In genomic region chr13:75417006-75417384, GRCh38 we compare ENCODE assay signal across 10 cellular contexts.
DNase-seq lines count a peak whose midpoint lies in the region; ATAC-seq and TF ChIP-seq lines count a peak whose summit lies in the region.
"Had no signal": no experiment of that assay in that cellular context is flagged by ENCODE, and none has a peak within 500 bp of the region (broad histone marks: within the 10 kb centered on the region; RNA-seq: fewer than 3 reads in every experiment).

No MANE protein-coding gene starts in this region.

- no peak overlapping the region for H3K4me2 ChIP-seq in Karpas-422 (ENCODE audit: low read depth, low read length, poor library complexity, severe bottlenecking)

- H4K20me1 ChIP-seq in Karpas-422 (ENCODE audit: insufficient read depth, low read depth, low read length): no peaks in the 10 kb centered on the region

- peaks cover 6% of the 10 kb centered on the region for H3K4me1 Mint-ChIP-seq in activated CD8-positive, alpha-beta memory T cell treated with anti-CD3 and anti-CD28 coated beads, Interleukin-2, amount 10 ng/mL, durations not matched to agents 7 days and 5 days
- H3K4me1 Mint-ChIP-seq in activated CD4-positive, alpha-beta T cell treated with anti-CD3 and anti-CD28 coated beads, Interleukin-2, amount 10 ng/mL, durations not matched to agents 7 days and 5 days: no peaks in the 10 kb centered on the region

- H3K36me3 ChIP-seq in left lung: no peaks in the 10 kb centered on the region
- H3K36me3 ChIP-seq in Karpas-422 (ENCODE audit: insufficient read depth, low read length): no peaks in the 10 kb centered on the region

- DNase-seq in Daoy (ENCODE audit: low read depth): peak; percentile 28
- DNase-seq in MV-4-11 (lab: John Stamatoyannopoulos, UW): peak; percentile 6
- peak in 1 of 2 donors; percentile 48 for DNase-seq in left lung
- DNase-seq in Karpas-422: no peak
- no peak for DNase-seq in activated CD8-positive, alpha-beta memory T cell treated with anti-CD3 and anti-CD28 coated beads, Interleukin-2, amount 10 ng/mL, durations not matched to agents 7 days and 5 days
- no peak for DNase-seq in activated CD4-positive, alpha-beta T cell treated with anti-CD3 and anti-CD28 coated beads, Interleukin-2, amount 10 ng/mL, durations not matched to agents 7 days and 5 days
- DNase-seq in GM10248 (ENCODE audit: extremely low spot score): no peak
- DNase-seq: CD8-positive, alpha-beta T cell had no signal

- no peak overlapping the region for H3K9ac ChIP-seq in Karpas-422 (ENCODE audit: low read length)

- intact Hi-C loops in left lung (cut with DNase I): no loop called here

- H3K9me2 ChIP-seq in Karpas-422 (replicated peaks; ENCODE audit: insufficient read depth, low read length): no peaks in the 10 kb centered on the region

- no peak overlapping the region for H3K27ac ChIP-seq in left lung
- no peak overlapping the region for H3K27ac ChIP-seq in Karpas-422 (ENCODE audit: low read length)
- H3K27ac ChIP-seq: SK-N-MC had no signal

- no peaks in the 10 kb centered on the region for H3K79me2 ChIP-seq in Karpas-422 (ENCODE audit: low read length)

- TF ChIP-seq CTCF in left lung (IDR thresholded peaks at IDR 0.05): no peak
- TF ChIP-seq CTCF in GM10248 (IDR thresholded peaks at IDR 0.05; ENCODE audit: control extremely low read depth, extremely low read depth, low read depth, missing control alignments): no peak

- H3K4me3 ChIP-seq in left lung: no peak overlapping the region
- no peak overlapping the region for H3K4me3 ChIP-seq in Karpas-422 (ENCODE audit: low read length)
- H3K4me3 ChIP-seq: SK-N-MC had no signal

- CTCF ChIA-PET in activated CD8-positive, alpha-beta memory T cell treated with anti-CD3 and anti-CD28 coated beads, Interleukin-2, amount 10 ng/mL, durations not matched to agents 7 days and 5 days (lab: Charles Lee): no interaction called here
- CTCF ChIA-PET in activated CD4-positive, alpha-beta T cell treated with anti-CD3 and anti-CD28 coated beads, Interleukin-2, amount 10 ng/mL, durations not matched to agents 7 days and 5 days (lab: Charles Lee): no interaction called here
- CTCF ChIA-PET in GM10248 (lab: Yijun Ruan, JAX): interaction anchor here (0.7 to 4.2 kb wide), 7 partner anchors 11 to 57 kb away, joined by 3 to 29 read pairs (median 6); no protein-coding TSS in a partner anchor

- H3K4me3 Mint-ChIP-seq in activated CD8-positive, alpha-beta memory T cell treated with anti-CD3 and anti-CD28 coated beads, Interleukin-2, amount 10 ng/mL, durations not matched to agents 7 days and 5 days: no peak overlapping the region
- H3K4me3 Mint-ChIP-seq in activated CD4-positive, alpha-beta T cell treated with anti-CD3 and anti-CD28 coated beads, Interleukin-2, amount 10 ng/mL, durations not matched to agents 7 days and 5 days: no peak overlapping the region
- H3K4me3 Mint-ChIP-seq: CD8-positive, alpha-beta T cell had no signal

- no peak overlapping the region for H2AFZ ChIP-seq in Karpas-422 (ENCODE audit: low read length)

- no peaks in the 10 kb centered on the region for H3K9me3 Mint-ChIP-seq in activated CD8-positive, alpha-beta memory T cell treated with anti-CD3 and anti-CD28 coated beads, Interleukin-2, amount 10 ng/mL, durations not matched to agents 7 days and 5 days (ENCODE audit: low read depth)
- H3K9me3 Mint-ChIP-seq in activated CD4-positive, alpha-beta T cell treated with anti-CD3 and anti-CD28 coated beads, Interleukin-2, amount 10 ng/mL, durations not matched to agents 7 days and 5 days: no peaks in the 10 kb centered on the region
- H3K9me3 Mint-ChIP-seq: CD8-positive, alpha-beta T cell had no signal

- peaks cover 19% of the 10 kb centered on the region for H3K27me3 Mint-ChIP-seq in activated CD8-positive, alpha-beta memory T cell treated with anti-CD3 and anti-CD28 coated beads, Interleukin-2, amount 10 ng/mL, durations not matched to agents 7 days and 5 days
- H3K27me3 Mint-ChIP-seq in activated CD4-positive, alpha-beta T cell treated with anti-CD3 and anti-CD28 coated beads, Interleukin-2, amount 10 ng/mL, durations not matched to agents 7 days and 5 days: peaks cover 5% of the 10 kb centered on the region

- H3K4me1 ChIP-seq in left lung (peaks cover 15 to 28% of the 10 kb centered on the region in 2 donors), Karpas-422 (ENCODE audit: low read length) (peaks cover 3% of the 10 kb centered on the region)

- H3K27ac Mint-ChIP-seq in activated CD8-positive, alpha-beta memory T cell treated with anti-CD3 and anti-CD28 coated beads, Interleukin-2, amount 10 ng/mL, durations not matched to agents 7 days and 5 days: no peak overlapping the region
- H3K27ac Mint-ChIP-seq in activated CD4-positive, alpha-beta T cell treated with anti-CD3 and anti-CD28 coated beads, Interleukin-2, amount 10 ng/mL, durations not matched to agents 7 days and 5 days: no peak overlapping the region
- H3K27ac Mint-ChIP-seq: CD8-positive, alpha-beta T cell had no signal

- H3K36me3 Mint-ChIP-seq in activated CD8-positive, alpha-beta memory T cell treated with anti-CD3 and anti-CD28 coated beads, Interleukin-2, amount 10 ng/mL, durations not matched to agents 7 days and 5 days: no peaks in the 10 kb centered on the region
- no peaks in the 10 kb centered on the region for H3K36me3 Mint-ChIP-seq in activated CD4-positive, alpha-beta T cell treated with anti-CD3 and anti-CD28 coated beads, Interleukin-2, amount 10 ng/mL, durations not matched to agents 7 days and 5 days (ENCODE audit: low read depth)
- H3K36me3 Mint-ChIP-seq: CD8-positive, alpha-beta T cell had no signal

- H3K27me3 ChIP-seq in left lung (no peaks in the 10 kb centered on the region), Karpas-422 (ENCODE audit: low read length) (no peaks in the 10 kb centered on the region)

- POLR2A ChIA-PET in activated CD4-positive, alpha-beta T cell treated with anti-CD3 and anti-CD28 coated beads, Interleukin-2, amount 10 ng/mL, durations not matched to agents 7 days and 5 days (lab: Charles Lee): no interaction called here
- POLR2A ChIA-PET in GM10248 (lab: Yijun Ruan, JAX): no interaction called here

- H3K9me3 ChIP-seq in left lung: no peaks in the 10 kb centered on the region
- no peaks in the 10 kb centered on the region for H3K9me3 ChIP-seq in Karpas-422 (ENCODE audit: low read length)

- peak; percentile 36 for ATAC-seq in GM21723 (IDR thresholded peaks at IDR 0.05; ENCODE audit: unreplicated experiment)
- ATAC-seq in left lung: peak; percentile 19
- no peak for ATAC-seq in activated CD8-positive, alpha-beta memory T cell treated with anti-CD3 and anti-CD28 coated beads, Interleukin-2, amount 10 ng/mL, durations not matched to agents 7 days and 5 days
- ATAC-seq: CD8-positive, alpha-beta T cell had no signal

Comparison
In these comparisons a context has a peak if more than half of its experiments do, and no peak if none do; other contexts are left out.
1. DNase-seq: peak in Daoy (single experiment) and MV-4-11 (single experiment); none in Karpas-422 (single experiment), activated CD8-positive, alpha-beta memory T cell treated with anti-CD3 and anti-CD28 coated beads, Interleukin-2, amount 10 ng/mL, durations not matched to agents 7 days and 5 days (single experiment), activated CD4-positive, alpha-beta T cell treated with anti-CD3 and anti-CD28 coated beads, Interleukin-2, amount 10 ng/mL, durations not matched to agents 7 days and 5 days (single experiment) and GM10248 (single experiment).